In the genomic region with DNA sequence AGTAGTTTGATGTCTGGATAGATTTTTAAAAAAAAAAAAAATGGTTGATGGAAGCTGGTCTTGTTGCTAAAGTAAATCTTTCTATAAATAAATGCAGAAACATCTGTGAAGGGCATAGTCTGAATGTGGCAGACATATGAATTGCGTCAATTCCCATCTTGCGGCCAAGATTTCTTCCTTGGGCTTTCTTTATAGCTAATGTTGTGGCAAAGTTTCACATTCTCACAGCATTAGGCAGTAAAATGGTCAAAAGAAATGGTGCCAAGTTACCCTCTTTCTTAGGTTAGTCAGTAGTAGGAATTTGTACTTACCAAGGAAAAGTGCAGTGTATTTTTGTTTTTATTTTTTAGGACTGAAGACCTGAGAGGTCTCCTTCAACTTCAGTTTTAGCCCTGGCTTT, we compare ENCODE assay signal across 15 cellular contexts. TPM values are rescaled to one million over a fixed set of nuclear protein-coding genes. Genes with fewer than 3 reads are reported as not detected.
DNase-seq lines count a peak whose midpoint lies in the region; ATAC-seq and TF ChIP-seq lines count a peak whose summit lies in the region.
"Had no signal": no experiment of that assay in that cellular context is flagged by ENCODE, and none has a peak within 500 bp of the region (broad histone marks: within the 10 kb centered on the region; RNA-seq: fewer than 3 reads in every experiment).

No MANE protein-coding gene starts in this region.

- no peak for TF ChIP-seq CTCF in choroid plexus epithelial cell (conservative IDR thresholded peaks at IDR 0.05; ENCODE audit: low read depth, low read length)
- no peak for TF ChIP-seq CTCF in neural progenitor cell (IDR thresholded peaks at IDR 0.05)
- no peak for TF ChIP-seq CTCF in body of pancreas (IDR thresholded peaks at IDR 0.05)

- H3K27me3 Mint-ChIP-seq in neural progenitor cell (ENCODE audit: insufficient read depth, low read depth): no peaks in the 10 kb centered on the region

- no peaks in the 10 kb centered on the region for H3K36me3 ChIP-seq in HUES64 (ENCODE audit: insufficient read depth, low read length)
- H3K36me3 ChIP-seq in neural progenitor cell: no peaks in the 10 kb centered on the region
- no peaks in the 10 kb centered on the region for H3K36me3 ChIP-seq in body of pancreas (replicated peaks in 1 of 2; ENCODE audit: insufficient read depth in 1 of 2, low read depth in 2 of 2)
- H3K36me3 ChIP-seq: HAP-1 had no signal

- H3K36me3 Mint-ChIP-seq in neural progenitor cell: peaks cover 13% of the 10 kb centered on the region
- H3K36me3 Mint-ChIP-seq: CD14-positive monocyte had no signal

- ATAC-seq in body of pancreas: no peak
- no peak for ATAC-seq in HG03039 (IDR thresholded peaks at IDR 0.05; ENCODE audit: unreplicated experiment)
- ATAC-seq: activated CD4-positive, CD25-positive, alpha-beta regulatory T cell treated with anti-CD3 and anti-CD28 coated beads, Interleukin-2, amount 50 U/mL, for 24 hours had no signal

- H3K4me3 ChIP-seq in HUES64 (ENCODE audit: low read length) (no peak overlapping the region), choroid plexus epithelial cell (ENCODE audit: low read depth, low read length) (no peak overlapping the region), neural progenitor cell (no peak overlapping the region), body of pancreas (no peak overlapping the region)
- H3K4me3 ChIP-seq: HAP-1 had no signal

- WGBS in HUES64: 92% methylated on average over 2 of the region's 2 CpGs
- 94 to 96% methylated on average over 2 of the region's 2 CpGs for WGBS in body of pancreas, 2 donors

- H3K9me3 ChIP-seq in HUES64 (ENCODE audit: insufficient read depth, low read depth, low read length): no peaks in the 10 kb centered on the region
- no peaks in the 10 kb centered on the region for H3K9me3 ChIP-seq in neural progenitor cell (ENCODE audit: low read depth)
- H3K9me3 ChIP-seq in body of pancreas: no peaks in the 10 kb centered on the region
- H3K9me3 ChIP-seq: HAP-1 had no signal

- H3K4me3 Mint-ChIP-seq in neural progenitor cell: no peak overlapping the region
- H3K4me3 Mint-ChIP-seq: CD14-positive monocyte had no signal

- intact Hi-C loops in body of pancreas (cut with DNase I): no loop called here

- no peak for TF ChIP-seq POLR2A in body of pancreas (IDR thresholded peaks at IDR 0.05)

- peak overlapping the region; percentile 50 for H3K27ac Mint-ChIP-seq in neural progenitor cell
- H3K27ac Mint-ChIP-seq: CD14-positive monocyte had no signal

- DNase-seq in AG08395 (ENCODE audit: low spot score): peak; percentile 78
- peak; percentile 61 for DNase-seq in choroid plexus epithelial cell (ENCODE audit: low read depth)
- no peak for DNase-seq in neural progenitor cell (ENCODE audit: low spot score)
- no peak for DNase-seq in body of pancreas
- DNase-seq in activated gamma-delta T cell (lab: John Stamatoyannopoulos, UW): no peak
- DNase-seq in activated T-cell treated with anti-CD3 and anti-CD28 coated beads, Interleukin-2, amount 50 U/mL, for 1 hour: no peak
- DNase-seq: activated effector memory CD4-positive, alpha-beta T cell treated with anti-CD3 and anti-CD28 coated beads, Interleukin-2, amount 50 U/mL, for 16 hours; effector CD4-positive, alpha-beta T cell; NCI-H510A; SHP77 had no signal

- H3K9ac ChIP-seq in HUES64 (ENCODE audit: low read depth, low read length) (0 out of 2 replicates have a peak overlapping the region, but pooled peaks have one; percentile 33), neural progenitor cell (no peak overlapping the region)

- peaks cover 8% of the 10 kb centered on the region for H3K9me3 Mint-ChIP-seq in neural progenitor cell

- peak overlapping the region; percentile 55 for H3K4me2 ChIP-seq in neural progenitor cell

- H3K4me1 Mint-ChIP-seq in neural progenitor cell: peaks cover 52% of the 10 kb centered on the region
- H3K4me1 Mint-ChIP-seq: CD14-positive monocyte had no signal

- H3F3A ChIP-seq in neural progenitor cell (ENCODE audit: low read depth): peaks cover 17% of the 10 kb centered on the region

- H3K27ac ChIP-seq in HUES64 (ENCODE audit: low read depth, low read length) (peak overlapping the region; percentile 70), neural progenitor cell (no peak overlapping the region), body of pancreas (no peak overlapping the region)

- H3K4me1 ChIP-seq in HUES64 (ENCODE audit: insufficient read depth, low read length) (peaks cover 81% of the 10 kb centered on the region), neural progenitor cell (peaks cover 57% of the 10 kb centered on the region), body of pancreas (peaks cover 18% of the 10 kb centered on the region)

- H3K79me2 ChIP-seq in neural progenitor cell (ENCODE audit: low read depth): peaks cover 100% of the 10 kb centered on the region

- H4K20me1 ChIP-seq in neural progenitor cell (ENCODE audit: low read depth): peaks cover 47% of the 10 kb centered on the region

- no peak overlapping the region for H2AFZ ChIP-seq in neural progenitor cell (replicated peaks)

- H3K27me3 ChIP-seq in HUES64 (ENCODE audit: insufficient read depth, low read length) (no peaks in the 10 kb centered on the region), neural progenitor cell (no peaks in the 10 kb centered on the region), body of pancreas (no peaks in the 10 kb centered on the region)

RNA-seq across cellular contexts. Expression of a gene that starts 35.8 kb away (rescaled TPM):
- polyA plus RNA-seq in HUES64 (2013, experiment 1 of 2): 16.3 TPM
- polyA plus RNA-seq in HUES64 (2013, experiment 2 of 2): 19.5 TPM
- total RNA-seq in neural progenitor cell (ENCODE audit: low replicate concordance): 53.9 and 77.0 TPM in 2 replicates
- 10 to 100 TPM; 15.8 to 19.1 TPM for total RNA-seq in body of pancreas

Comparison
In these comparisons a context has a peak if more than half of its experiments do, and no peak if none do; other contexts are left out.
1. DNase-seq: peak in AG08395 (single experiment) and choroid plexus epithelial cell (single experiment); none in neural progenitor cell (single experiment), body of pancreas (0 of 4), activated gamma-delta T cell (single experiment) and activated T-cell treated with anti-CD3 and anti-CD28 coated beads, Interleukin-2, amount 50 U/mL, for 1 hour (single experiment).